ENCODE assay signal across 14 cellular contexts in genomic region chr6:89768324-89768723, GRCh38.
DNase-seq lines count a peak whose midpoint lies in the region; ATAC-seq lines count a peak whose summit lies in the region.
"Had no signal": no experiment of that assay in that cellular context is flagged by ENCODE, and none has a peak within 500 bp of the region (broad histone marks: within the 10 kb centered on the region; RNA-seq: fewer than 3 reads in every experiment).

No MANE protein-coding gene starts in this region.

- H3K9me3 Mint-ChIP-seq in activated naive CD4-positive, alpha-beta T cell treated with anti-CD3 and anti-CD28 coated beads, Interleukin-2, amount 50 U/mL, for 24 hours, result no peaks in the 10 kb centered on the region
- no peaks in the 10 kb centered on the region for H3K9me3 Mint-ChIP-seq in activated naive CD4-positive, alpha-beta T cell treated with anti-CD3 and anti-CD28 coated beads, Interleukin-2, amount 10 ng/mL, durations not matched to agents 7 days and 5 days
- peaks cover 2 to 6% of the 10 kb centered on the region in 2 donors for H3K9me3 Mint-ChIP-seq in stimulated activated naive B cell treated with anti-CD40 and anti-IgM and Interleukin-4, amounts not matched to agents 10 μg/mL and 1 μg/mL and 100 μg/mL, for 72 hours
- H3K9me3 Mint-ChIP-seq: CD8-positive, alpha-beta T cell had no signal

- DNase-seq in activated naive CD4-positive, alpha-beta T cell treated with anti-CD3 and anti-CD28 coated beads, Interleukin-2, amount 10 ng/mL, durations not matched to agents 7 days and 5 days, result no peak
- peak; percentile 3 for DNase-seq in NCI-H69 (lab: John Stamatoyannopoulos, UW)
- DNase-seq in kidney tubule cell (ENCODE audit: low spot score), result peak; percentile 29
- no peak for DNase-seq in stimulated activated naive B cell treated with anti-CD40 and anti-IgM and Interleukin-4, amounts not matched to agents 10 μg/mL and 1 μg/mL and 100 μg/mL, for 72 hours
- DNase-seq in NCI-H2171 (lab: John Stamatoyannopoulos, UW), result no peak
- DNase-seq: CD8-positive, alpha-beta T cell; DMS 273 treated with DMSO at 0.1 percent for 48 hours; DMS53; DND-41; EL; GM23248 had no signal

- peaks cover 16% of the 10 kb centered on the region for H3K36me3 Mint-ChIP-seq in activated naive CD4-positive, alpha-beta T cell treated with anti-CD3 and anti-CD28 coated beads, Interleukin-2, amount 50 U/mL, for 24 hours
- H3K36me3 Mint-ChIP-seq in activated naive CD4-positive, alpha-beta T cell treated with anti-CD3 and anti-CD28 coated beads, Interleukin-2, amount 10 ng/mL, durations not matched to agents 7 days and 5 days, result peaks cover 40% of the 10 kb centered on the region
- peaks cover 52 to 75% of the 10 kb centered on the region in 2 donors for H3K36me3 Mint-ChIP-seq in stimulated activated naive B cell treated with anti-CD40 and anti-IgM and Interleukin-4, amounts not matched to agents 10 μg/mL and 1 μg/mL and 100 μg/mL, for 72 hours

- CTCF ChIA-PET in activated naive CD4-positive, alpha-beta T cell treated with anti-CD3 and anti-CD28 coated beads, Interleukin-2, amount 10 ng/mL, durations not matched to agents 7 days and 5 days (lab: Charles Lee), result interaction anchor here (2.0 kb wide), 1 partner anchor 24 kb away, joined by 6 read pairs; no protein-coding TSS in a partner anchor

- peak; percentile 23 to 64 for ATAC-seq in stimulated activated naive B cell treated with anti-CD40 and anti-IgM and Interleukin-4, amounts not matched to agents 10 μg/mL and 1 μg/mL and 100 μg/mL, for 72 hours (replicated peaks)
- ATAC-seq in GM19463 (IDR thresholded peaks at IDR 0.05; ENCODE audit: unreplicated experiment), result no peak
- ATAC-seq: CD8-positive, alpha-beta T cell had no signal

- H3K27ac Mint-ChIP-seq in activated naive CD4-positive, alpha-beta T cell treated with anti-CD3 and anti-CD28 coated beads, Interleukin-2, amount 50 U/mL, for 24 hours, result peak overlapping the region; percentile 1
- no peak overlapping the region for H3K27ac Mint-ChIP-seq in activated naive CD4-positive, alpha-beta T cell treated with anti-CD3 and anti-CD28 coated beads, Interleukin-2, amount 10 ng/mL, durations not matched to agents 7 days and 5 days
- peak overlapping the region; percentile 63 for H3K27ac Mint-ChIP-seq in stimulated activated naive B cell treated with anti-CD40 and anti-IgM and Interleukin-4, amounts not matched to agents 10 μg/mL and 1 μg/mL and 100 μg/mL, for 72 hours
- H3K27ac Mint-ChIP-seq: B cell; CD8-positive, alpha-beta T cell had no signal

- no peak overlapping the region for H3K4me3 Mint-ChIP-seq in activated naive CD4-positive, alpha-beta T cell treated with anti-CD3 and anti-CD28 coated beads, Interleukin-2, amount 50 U/mL, for 24 hours
- no peak overlapping the region for H3K4me3 Mint-ChIP-seq in activated naive CD4-positive, alpha-beta T cell treated with anti-CD3 and anti-CD28 coated beads, Interleukin-2, amount 10 ng/mL, durations not matched to agents 7 days and 5 days
- no peak overlapping the region for H3K4me3 Mint-ChIP-seq in stimulated activated naive B cell treated with anti-CD40 and anti-IgM and Interleukin-4, amounts not matched to agents 10 μg/mL and 1 μg/mL and 100 μg/mL, for 72 hours
- H3K4me3 Mint-ChIP-seq: B cell; CD8-positive, alpha-beta T cell had no signal

- H3K4me1 Mint-ChIP-seq in activated naive CD4-positive, alpha-beta T cell treated with anti-CD3 and anti-CD28 coated beads, Interleukin-2, amount 50 U/mL, for 24 hours, result no peaks in the 10 kb centered on the region
- no peaks in the 10 kb centered on the region for H3K4me1 Mint-ChIP-seq in activated naive CD4-positive, alpha-beta T cell treated with anti-CD3 and anti-CD28 coated beads, Interleukin-2, amount 10 ng/mL, durations not matched to agents 7 days and 5 days
- H3K4me1 Mint-ChIP-seq in stimulated activated naive B cell treated with anti-CD40 and anti-IgM and Interleukin-4, amounts not matched to agents 10 μg/mL and 1 μg/mL and 100 μg/mL, for 72 hours, result peaks cover 2 to 5% of the 10 kb centered on the region in 2 donors
- H3K4me1 Mint-ChIP-seq: B cell had no signal

- no peaks in the 10 kb centered on the region for H3K27me3 Mint-ChIP-seq in activated naive CD4-positive, alpha-beta T cell treated with anti-CD3 and anti-CD28 coated beads, Interleukin-2, amount 50 U/mL, for 24 hours
- H3K27me3 Mint-ChIP-seq in activated naive CD4-positive, alpha-beta T cell treated with anti-CD3 and anti-CD28 coated beads, Interleukin-2, amount 10 ng/mL, durations not matched to agents 7 days and 5 days, result no peaks in the 10 kb centered on the region
- no peaks in the 10 kb centered on the region for H3K27me3 Mint-ChIP-seq in stimulated activated naive B cell treated with anti-CD40 and anti-IgM and Interleukin-4, amounts not matched to agents 10 μg/mL and 1 μg/mL and 100 μg/mL, for 72 hours
- H3K27me3 Mint-ChIP-seq: B cell had no signal

Comparison
In these comparisons a context has a peak if more than half of its experiments do, and no peak if none do; other contexts are left out.
1. DNase-seq: peak in NCI-H69 (single experiment) and kidney tubule cell (single experiment); none in activated naive CD4-positive, alpha-beta T cell treated with anti-CD3 and anti-CD28 coated beads, Interleukin-2, amount 10 ng/mL, durations not matched to agents 7 days and 5 days (single experiment), stimulated activated naive B cell treated with anti-CD40 and anti-IgM and Interleukin-4, amounts not matched to agents 10 μg/mL and 1 μg/mL and 100 μg/mL, for 72 hours (single experiment) and NCI-H2171 (single experiment).